Comparison of ENCODE assay signal across 8 cellular contexts in the genomic region with DNA sequence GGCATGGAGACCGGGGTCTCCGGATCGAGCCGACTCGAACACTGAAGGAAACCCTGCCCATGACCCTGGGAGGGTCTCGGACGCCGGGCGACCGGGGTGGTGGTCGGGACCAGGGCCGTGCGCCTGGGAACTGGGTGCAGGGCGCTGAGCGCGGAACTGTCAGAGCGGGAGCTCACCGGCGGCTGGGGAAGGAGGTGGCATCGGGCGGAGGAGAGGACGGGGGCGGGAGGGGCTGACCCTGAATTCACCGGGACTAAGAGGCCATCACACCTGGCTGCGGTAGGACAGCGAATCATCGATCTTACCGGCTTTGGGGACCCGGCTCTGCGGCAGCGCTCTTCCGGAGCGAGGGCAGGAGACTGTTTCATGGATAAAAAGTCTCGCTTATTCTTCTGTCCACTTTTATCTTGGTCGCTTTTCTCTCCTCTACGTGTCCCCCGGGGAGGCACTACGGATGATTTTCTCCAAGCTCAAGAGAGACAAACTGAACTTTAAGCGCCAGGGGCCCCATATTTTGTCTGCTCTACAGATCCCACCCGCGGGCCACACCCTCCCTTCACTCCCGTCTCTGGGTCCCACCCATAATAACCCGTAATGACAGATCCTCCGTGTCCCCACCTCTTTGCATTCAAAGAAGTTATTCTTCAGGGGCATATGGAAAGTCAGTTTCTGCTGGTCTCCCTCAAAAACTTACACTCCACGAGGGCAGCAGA. TPM values are rescaled to one million over a fixed set of nuclear protein-coding genes. Genes with fewer than 3 reads are reported as not detected.
DNase-seq lines count a peak whose midpoint lies in the region; ATAC-seq and TF ChIP-seq lines count a peak whose summit lies in the region.

A gene with protein sequence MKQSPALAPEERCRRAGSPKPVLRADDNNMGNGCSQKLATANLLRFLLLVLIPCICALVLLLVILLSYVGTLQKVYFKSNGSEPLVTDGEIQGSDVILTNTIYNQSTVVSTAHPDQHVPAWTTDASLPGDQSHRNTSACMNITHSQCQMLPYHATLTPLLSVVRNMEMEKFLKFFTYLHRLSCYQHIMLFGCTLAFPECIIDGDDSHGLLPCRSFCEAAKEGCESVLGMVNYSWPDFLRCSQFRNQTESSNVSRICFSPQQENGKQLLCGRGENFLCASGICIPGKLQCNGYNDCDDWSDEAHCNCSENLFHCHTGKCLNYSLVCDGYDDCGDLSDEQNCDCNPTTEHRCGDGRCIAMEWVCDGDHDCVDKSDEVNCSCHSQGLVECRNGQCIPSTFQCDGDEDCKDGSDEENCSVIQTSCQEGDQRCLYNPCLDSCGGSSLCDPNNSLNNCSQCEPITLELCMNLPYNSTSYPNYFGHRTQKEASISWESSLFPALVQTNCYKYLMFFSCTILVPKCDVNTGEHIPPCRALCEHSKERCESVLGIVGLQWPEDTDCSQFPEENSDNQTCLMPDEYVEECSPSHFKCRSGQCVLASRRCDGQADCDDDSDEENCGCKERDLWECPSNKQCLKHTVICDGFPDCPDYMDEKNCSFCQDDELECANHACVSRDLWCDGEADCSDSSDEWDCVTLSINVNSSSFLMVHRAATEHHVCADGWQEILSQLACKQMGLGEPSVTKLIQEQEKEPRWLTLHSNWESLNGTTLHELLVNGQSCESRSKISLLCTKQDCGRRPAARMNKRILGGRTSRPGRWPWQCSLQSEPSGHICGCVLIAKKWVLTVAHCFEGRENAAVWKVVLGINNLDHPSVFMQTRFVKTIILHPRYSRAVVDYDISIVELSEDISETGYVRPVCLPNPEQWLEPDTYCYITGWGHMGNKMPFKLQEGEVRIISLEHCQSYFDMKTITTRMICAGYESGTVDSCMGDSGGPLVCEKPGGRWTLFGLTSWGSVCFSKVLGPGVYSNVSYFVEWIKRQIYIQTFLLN (minus strand): TSS at position 486 of the 713 bp plus-strand sequence. CDS start 118 bp downstream, at position 368.

- H3K27me3 ChIP-seq in ectodermal cell (ENCODE audit: control insufficient read depth, insufficient read depth, low read length, poor library complexity, severe bottlenecking) (peaks cover 28% of the 10 kb centered on the region), upper lobe of left lung (no peaks in the 10 kb centered on the region)

- H3K27ac ChIP-seq in ectodermal cell (ENCODE audit: insufficient read depth, low read depth, low read length, poor library complexity, severe bottlenecking), result no peak within 1 kb of the TSS
- H3K27ac ChIP-seq in upper lobe of left lung, result peak within 1 kb of the TSS in 2 of 4 donors; percentile 11 to 22

- DNase-seq in mucosa of descending colon (peak; percentile 22 to 61 (median 53)), upper lobe of left lung (peak in 1 of 2 donors; percentile 85), ecto neural progenitor cell (ENCODE audit: low spot score) (no peak)

- H3K36me3 ChIP-seq in ectodermal cell (ENCODE audit: control insufficient read depth, insufficient read depth, low read length), result no peaks in the 10 kb centered on the region
- no peaks in the 10 kb centered on the region for H3K36me3 ChIP-seq in mucosa of descending colon (ENCODE audit: low read depth)
- peaks cover 0 to 3% (median 0%) of the 10 kb centered on the region in 4 donors for H3K36me3 ChIP-seq in upper lobe of left lung

- TF ChIP-seq EP300 in upper lobe of left lung (IDR thresholded peaks at IDR 0.05), result no peak

- intact Hi-C loops in mucosa of descending colon (cut with DNase I, micrococcal nuclease), result loop anchor here in 1 of 2 donors (10.0 kb wide), 1 partner anchor 153 kb away; no protein-coding TSS in a partner anchor

- WGBS in ectodermal cell, 2 experiments, result 3 to 5% methylated on average over 44 to 45 of the region's 45 CpGs
- 5 to 9% methylated on average over 20 to 38 of the region's 45 CpGs for WGBS in upper lobe of left lung, 2 donors

- no peaks in the 10 kb centered on the region for H3K9me3 ChIP-seq in ectodermal cell (ENCODE audit: control insufficient read depth, low read length)
- H3K9me3 ChIP-seq in mucosa of descending colon, result no peaks in the 10 kb centered on the region
- no peaks in the 10 kb centered on the region for H3K9me3 ChIP-seq in upper lobe of left lung

- ATAC-seq in GM18867 (IDR thresholded peaks at IDR 0.05; ENCODE audit: unreplicated experiment), result peak; percentile 4
- peak; percentile 3 for ATAC-seq in HG02870 (IDR thresholded peaks at IDR 0.05; ENCODE audit: unreplicated experiment)
- ATAC-seq in SK-N-SH treated with all-trans-retinoic acid at 6 μM for 48 hours, result peak; percentile 22
- peak; percentile 54 for ATAC-seq in mucosa of descending colon
- ATAC-seq in upper lobe of left lung (ENCODE audit: low FRiP score in 2 of 2), result peak; percentile 55 to 57
- no peak for ATAC-seq in GM18858 (IDR thresholded peaks at IDR 0.05; ENCODE audit: unreplicated experiment)

- no peaks in the 10 kb centered on the region for H3K4me1 ChIP-seq in ectodermal cell (ENCODE audit: control insufficient read depth, insufficient read depth, low read length)
- peaks cover 27% of the 10 kb centered on the region for H3K4me1 ChIP-seq in mucosa of descending colon (ENCODE audit: low read depth)
- H3K4me1 ChIP-seq in upper lobe of left lung, result peaks cover 14 to 33% (median 28%) of the 10 kb centered on the region in 4 donors

- H3K4me3 ChIP-seq in ectodermal cell (ENCODE audit: insufficient read depth, low read depth, low read length), result peak within 1 kb of the TSS; percentile 47
- no peak within 1 kb of the TSS for H3K4me3 ChIP-seq in mucosa of descending colon
- H3K4me3 ChIP-seq in upper lobe of left lung, result peak within 1 kb of the TSS; percentile 24 to 61 (median 46)

- TF ChIP-seq CTCF in mucosa of descending colon (IDR thresholded peaks at IDR 0.05) (no peak), upper lobe of left lung (IDR thresholded peaks at IDR 0.05) (no peak)

- TF ChIP-seq POLR2A in upper lobe of left lung (IDR thresholded peaks at IDR 0.05), result no peak

TF ChIP-seq in SK-N-SH treated with all-trans-retinoic acid at 6 μM for 48 hours, 23 proteins besides CTCF, POLR2A, EP300 and RAD21 (continues in another document):
- TF ChIP-seq, protein P1, sequence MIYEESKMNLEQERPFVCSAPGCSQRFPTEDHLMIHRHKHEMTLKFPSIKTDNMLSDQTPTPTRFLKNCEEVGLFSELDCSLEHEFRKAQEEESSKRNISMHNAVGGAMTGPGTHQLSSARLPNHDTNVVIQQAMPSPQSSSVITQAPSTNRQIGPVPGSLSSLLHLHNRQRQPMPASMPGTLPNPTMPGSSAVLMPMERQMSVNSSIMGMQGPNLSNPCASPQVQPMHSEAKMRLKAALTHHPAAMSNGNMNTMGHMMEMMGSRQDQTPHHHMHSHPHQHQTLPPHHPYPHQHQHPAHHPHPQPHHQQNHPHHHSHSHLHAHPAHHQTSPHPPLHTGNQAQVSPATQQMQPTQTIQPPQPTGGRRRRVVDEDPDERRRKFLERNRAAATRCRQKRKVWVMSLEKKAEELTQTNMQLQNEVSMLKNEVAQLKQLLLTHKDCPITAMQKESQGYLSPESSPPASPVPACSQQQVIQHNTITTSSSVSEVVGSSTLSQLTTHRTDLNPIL (CRISPR knock-in tag; IDR thresholded peaks at IDR 0.05; ENCODE audit: low read depth), result no peak
- TF ChIP-seq ZC3H10 (CRISPR knock-in tag; IDR thresholded peaks at IDR 0.05), result no peak
- TF ChIP-seq TCF4 (CRISPR knock-in tag; IDR thresholded peaks at IDR 0.05; ENCODE audit: borderline replicate concordance), result no peak
- no peak for TF ChIP-seq POU6F1 (CRISPR knock-in tag; IDR thresholded peaks at IDR 0.05; ENCODE audit: borderline replicate concordance, low read depth)
- no peak for TF ChIP-seq ZFP3 (CRISPR knock-in tag; IDR thresholded peaks at IDR 0.05)
- no peak for TF ChIP-seq CSDC2 (CRISPR knock-in tag; IDR thresholded peaks at IDR 0.05)
- no peak for TF ChIP-seq OSR1 (CRISPR knock-in tag; IDR thresholded peaks at IDR 0.05)
- TF ChIP-seq PATZ1 (CRISPR knock-in tag; IDR thresholded peaks at IDR 0.05; ENCODE audit: borderline replicate concordance), result no peak
- no peak for TF ChIP-seq SNAI2 (CRISPR knock-in tag; IDR thresholded peaks at IDR 0.05)
- no peak for TF ChIP-seq ZNF8 (CRISPR knock-in tag; IDR thresholded peaks at IDR 0.05)
- TF ChIP-seq ZNF565 (CRISPR knock-in tag; conservative IDR thresholded peaks at IDR 0.05; ENCODE audit: low read depth), result no peak
- TF ChIP-seq GLIS3 (CRISPR knock-in tag; IDR thresholded peaks at IDR 0.05), result no peak
- TF ChIP-seq ZFP30 (CRISPR knock-in tag; IDR thresholded peaks at IDR 0.05), result no peak
- TF ChIP-seq BACH2 (CRISPR knock-in tag; IDR thresholded peaks at IDR 0.05; ENCODE audit: borderline replicate concordance), result no peak

RNA-seq across cellular contexts. Expression of the gene that starts here (rescaled TPM):
- not detected for polyA plus RNA-seq in ectodermal cell (2013, experiment 1 of 4)
- not detected for polyA plus RNA-seq in ectodermal cell (2013, experiment 2 of 4)
- 0.32 TPM for polyA plus RNA-seq in ectodermal cell (2013, experiment 3 of 4)
- 0.24 TPM for polyA plus RNA-seq in ectodermal cell (2013, experiment 4 of 4)
- under 1 TPM; 0.41 to 0.52 (median 0.47) TPM for total RNA-seq in mucosa of descending colon
- 1 to 10 TPM in 4 of 6 donors, under 1 TPM in 2; 0.55 to 9.4 (median 2.4) TPM for total RNA-seq in upper lobe of left lung

Comparison
In these comparisons a context has a peak if more than half of its experiments do, and no peak if none do; other contexts are left out.
1. Peak in DNase-seq and ATAC-seq in mucosa of descending colon; RNA of the gene not detected or under 1 TPM.